ENCODE assay signal across 2 cellular contexts in the genomic region with DNA sequence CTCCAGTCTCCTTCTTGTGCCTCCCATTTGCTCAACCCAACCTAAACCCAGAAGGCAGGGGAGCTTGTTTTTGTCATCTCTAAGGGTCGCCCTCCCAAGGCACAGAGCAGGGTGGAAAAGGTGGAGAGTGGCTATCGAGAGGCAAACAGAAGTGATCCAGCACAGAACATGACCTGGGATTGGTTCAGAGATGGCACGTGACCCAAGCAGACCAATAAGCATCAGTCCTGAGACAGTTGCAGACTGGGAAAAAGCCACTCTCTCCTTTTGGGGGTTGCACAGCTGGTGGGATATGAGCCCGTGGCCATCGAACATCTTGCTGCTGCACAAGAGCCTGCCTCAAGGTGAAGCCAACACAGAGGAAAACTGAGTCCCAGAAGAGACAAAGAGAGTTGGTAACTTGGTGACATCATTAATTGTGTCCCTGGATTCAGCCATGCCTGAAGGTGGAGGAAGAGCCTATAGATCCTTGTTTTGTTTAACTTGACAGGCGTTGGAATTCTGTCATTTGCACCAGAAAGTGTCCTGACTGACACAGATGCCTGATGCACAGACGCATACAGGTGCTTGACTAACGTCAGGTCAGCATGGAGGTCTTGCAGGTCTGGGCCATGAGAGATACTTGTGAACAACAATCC.
A peak's percentile ranks its signal among the peaks of the same experiment; 100 is the strongest.
TF ChIP-seq lines count a peak whose summit lies in the region.

No MANE protein-coding gene starts in this region.

TF ChIP-seq in GM23338, 12 proteins besides CTCF, POLR2A, EP300 and RAD21:
- TF ChIP-seq NANOG (IDR thresholded peaks at IDR 0.05; ENCODE audit: borderline replicate concordance) (no peak), JUNB (IDR thresholded peaks at IDR 0.05; ENCODE audit: unreplicated experiment) (no peak)
- TF ChIP-seq, protein P1, sequence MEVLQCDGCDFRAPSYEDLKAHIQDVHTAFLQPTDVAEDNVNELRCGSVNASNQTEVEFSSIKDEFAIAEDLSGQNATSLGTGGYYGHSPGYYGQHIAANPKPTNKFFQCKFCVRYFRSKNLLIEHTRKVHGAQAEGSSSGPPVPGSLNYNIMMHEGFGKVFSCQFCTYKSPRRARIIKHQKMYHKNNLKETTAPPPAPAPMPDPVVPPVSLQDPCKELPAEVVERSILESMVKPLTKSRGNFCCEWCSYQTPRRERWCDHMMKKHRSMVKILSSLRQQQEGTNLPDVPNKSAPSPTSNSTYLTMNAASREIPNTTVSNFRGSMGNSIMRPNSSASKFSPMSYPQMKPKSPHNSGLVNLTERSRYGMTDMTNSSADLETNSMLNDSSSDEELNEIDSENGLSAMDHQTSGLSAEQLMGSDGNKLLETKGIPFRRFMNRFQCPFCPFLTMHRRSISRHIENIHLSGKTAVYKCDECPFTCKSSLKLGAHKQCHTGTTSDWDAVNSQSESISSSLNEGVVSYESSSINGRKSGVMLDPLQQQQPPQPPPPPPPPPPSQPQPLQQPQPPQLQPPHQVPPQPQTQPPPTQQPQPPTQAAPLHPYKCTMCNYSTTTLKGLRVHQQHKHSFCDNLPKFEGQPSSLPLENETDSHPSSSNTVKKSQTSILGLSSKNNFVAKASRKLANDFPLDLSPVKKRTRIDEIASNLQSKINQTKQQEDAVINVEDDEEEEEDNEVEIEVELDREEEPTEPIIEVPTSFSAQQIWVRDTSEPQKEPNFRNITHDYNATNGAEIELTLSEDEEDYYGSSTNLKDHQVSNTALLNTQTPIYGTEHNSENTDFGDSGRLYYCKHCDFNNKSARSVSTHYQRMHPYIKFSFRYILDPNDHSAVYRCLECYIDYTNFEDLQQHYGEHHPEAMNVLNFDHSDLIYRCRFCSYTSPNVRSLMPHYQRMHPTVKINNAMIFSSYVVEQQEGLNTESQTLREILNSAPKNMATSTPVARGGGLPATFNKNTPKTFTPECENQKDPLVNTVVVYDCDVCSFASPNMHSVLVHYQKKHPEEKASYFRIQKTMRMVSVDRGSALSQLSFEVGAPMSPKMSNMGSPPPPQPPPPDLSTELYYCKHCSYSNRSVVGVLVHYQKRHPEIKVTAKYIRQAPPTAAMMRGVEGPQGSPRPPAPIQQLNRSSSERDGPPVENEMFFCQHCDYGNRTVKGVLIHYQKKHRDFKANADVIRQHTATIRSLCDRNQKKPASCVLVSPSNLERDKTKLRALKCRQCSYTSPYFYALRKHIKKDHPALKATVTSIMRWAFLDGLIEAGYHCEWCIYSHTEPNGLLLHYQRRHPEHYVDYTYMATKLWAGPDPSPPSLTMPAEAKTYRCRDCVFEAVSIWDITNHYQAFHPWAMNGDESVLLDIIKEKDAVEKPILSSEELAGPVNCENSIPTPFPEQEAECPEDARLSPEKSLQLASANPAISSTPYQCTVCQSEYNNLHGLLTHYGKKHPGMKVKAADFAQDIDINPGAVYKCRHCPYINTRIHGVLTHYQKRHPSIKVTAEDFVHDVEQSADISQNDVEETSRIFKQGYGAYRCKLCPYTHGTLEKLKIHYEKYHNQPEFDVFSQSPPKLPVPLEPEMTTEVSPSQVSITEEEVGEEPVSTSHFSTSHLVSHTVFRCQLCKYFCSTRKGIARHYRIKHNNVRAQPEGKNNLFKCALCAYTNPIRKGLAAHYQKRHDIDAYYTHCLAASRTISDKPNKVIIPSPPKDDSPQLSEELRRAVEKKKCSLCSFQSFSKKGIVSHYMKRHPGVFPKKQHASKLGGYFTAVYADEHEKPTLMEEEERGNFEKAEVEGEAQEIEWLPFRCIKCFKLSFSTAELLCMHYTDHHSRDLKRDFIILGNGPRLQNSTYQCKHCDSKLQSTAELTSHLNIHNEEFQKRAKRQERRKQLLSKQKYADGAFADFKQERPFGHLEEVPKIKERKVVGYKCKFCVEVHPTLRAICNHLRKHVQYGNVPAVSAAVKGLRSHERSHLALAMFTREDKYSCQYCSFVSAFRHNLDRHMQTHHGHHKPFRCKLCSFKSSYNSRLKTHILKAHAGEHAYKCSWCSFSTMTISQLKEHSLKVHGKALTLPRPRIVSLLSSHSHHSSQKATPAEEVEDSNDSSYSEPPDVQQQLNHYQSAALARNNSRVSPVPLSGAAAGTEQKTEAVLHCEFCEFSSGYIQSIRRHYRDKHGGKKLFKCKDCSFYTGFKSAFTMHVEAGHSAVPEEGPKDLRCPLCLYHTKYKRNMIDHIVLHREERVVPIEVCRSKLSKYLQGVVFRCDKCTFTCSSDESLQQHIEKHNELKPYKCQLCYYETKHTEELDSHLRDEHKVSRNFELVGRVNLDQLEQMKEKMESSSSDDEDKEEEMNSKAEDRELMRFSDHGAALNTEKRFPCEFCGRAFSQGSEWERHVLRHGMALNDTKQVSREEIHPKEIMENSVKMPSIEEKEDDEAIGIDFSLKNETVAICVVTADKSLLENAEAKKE (CRISPR knock-in tag; IDR thresholded peaks at IDR 0.05), result no peak
- TF ChIP-seq, protein P2, sequence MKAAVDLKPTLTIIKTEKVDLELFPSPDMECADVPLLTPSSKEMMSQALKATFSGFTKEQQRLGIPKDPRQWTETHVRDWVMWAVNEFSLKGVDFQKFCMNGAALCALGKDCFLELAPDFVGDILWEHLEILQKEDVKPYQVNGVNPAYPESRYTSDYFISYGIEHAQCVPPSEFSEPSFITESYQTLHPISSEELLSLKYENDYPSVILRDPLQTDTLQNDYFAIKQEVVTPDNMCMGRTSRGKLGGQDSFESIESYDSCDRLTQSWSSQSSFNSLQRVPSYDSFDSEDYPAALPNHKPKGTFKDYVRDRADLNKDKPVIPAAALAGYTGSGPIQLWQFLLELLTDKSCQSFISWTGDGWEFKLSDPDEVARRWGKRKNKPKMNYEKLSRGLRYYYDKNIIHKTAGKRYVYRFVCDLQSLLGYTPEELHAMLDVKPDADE (IDR thresholded peaks at IDR 0.05), result no peak
TF ChIP-seq in GM23338: peak in this region for 0.

TF ChIP-seq in K562, 482 proteins besides CTCF, POLR2A, EP300 and RAD21:
- TF ChIP-seq NFYB (IDR thresholded peaks at IDR 0.05; ENCODE audit: extremely low read depth, insufficient read length) (peak; percentile 73), GABPB1 (CRISPR knock-in tag; IDR thresholded peaks at IDR 0.05) (no peak), ASH1L (IDR thresholded peaks at IDR 0.05; ENCODE audit: borderline replicate concordance, low read depth, partially characterized antibody) (no peak), RAD51 (IDR thresholded peaks at IDR 0.05; ENCODE audit: borderline replicate concordance, low read depth) (peak; percentile 82; the same call in 1 of the 2 replicates), TOE1 (IDR thresholded peaks at IDR 0.05; ENCODE audit: borderline replicate concordance) (peak; percentile 69; the same call in 1 of the 2 replicates), TOE1 (CRISPR knock-in tag; IDR thresholded peaks at IDR 0.05; ENCODE audit: borderline replicate concordance, low read depth) (no peak), NFRKB (IDR thresholded peaks at IDR 0.05; ENCODE audit: low read depth) (no peak), MCM3 (IDR thresholded peaks at IDR 0.05) (no peak), RNF2 (IDR thresholded peaks at IDR 0.05) (no peak), ZSCAN29 (IDR thresholded peaks at IDR 0.05) (no peak), SRSF7 (optimal IDR thresholded peaks at IDR 0.05; ENCODE audit: low read depth, low read length) (no peak), TRIM28 (IDR thresholded peaks at IDR 0.05) (no peak), ATF7 (IDR thresholded peaks at IDR 0.05) (peak; percentile 20; the same call in 1 of the 2 replicates), CBFA2T2 (conservative IDR thresholded peaks at IDR 0.05) (0 out of 2 replicates have a peak, but pooled peaks have one; percentile 34), BRD4 (IDR thresholded peaks at IDR 0.05) (no peak), KDM1A (IDR thresholded peaks at IDR 0.05) (no peak), ZNF583 (CRISPR knock-in tag; IDR thresholded peaks at IDR 0.05) (no peak)
- TF ChIP-seq, protein P3, sequence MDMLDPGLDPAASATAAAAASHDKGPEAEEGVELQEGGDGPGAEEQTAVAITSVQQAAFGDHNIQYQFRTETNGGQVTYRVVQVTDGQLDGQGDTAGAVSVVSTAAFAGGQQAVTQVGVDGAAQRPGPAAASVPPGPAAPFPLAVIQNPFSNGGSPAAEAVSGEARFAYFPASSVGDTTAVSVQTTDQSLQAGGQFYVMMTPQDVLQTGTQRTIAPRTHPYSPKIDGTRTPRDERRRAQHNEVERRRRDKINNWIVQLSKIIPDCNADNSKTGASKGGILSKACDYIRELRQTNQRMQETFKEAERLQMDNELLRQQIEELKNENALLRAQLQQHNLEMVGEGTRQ (CRISPR knock-in tag; IDR thresholded peaks at IDR 0.05), result peak; percentile 92
- TF ChIP-seq, protein P4, sequence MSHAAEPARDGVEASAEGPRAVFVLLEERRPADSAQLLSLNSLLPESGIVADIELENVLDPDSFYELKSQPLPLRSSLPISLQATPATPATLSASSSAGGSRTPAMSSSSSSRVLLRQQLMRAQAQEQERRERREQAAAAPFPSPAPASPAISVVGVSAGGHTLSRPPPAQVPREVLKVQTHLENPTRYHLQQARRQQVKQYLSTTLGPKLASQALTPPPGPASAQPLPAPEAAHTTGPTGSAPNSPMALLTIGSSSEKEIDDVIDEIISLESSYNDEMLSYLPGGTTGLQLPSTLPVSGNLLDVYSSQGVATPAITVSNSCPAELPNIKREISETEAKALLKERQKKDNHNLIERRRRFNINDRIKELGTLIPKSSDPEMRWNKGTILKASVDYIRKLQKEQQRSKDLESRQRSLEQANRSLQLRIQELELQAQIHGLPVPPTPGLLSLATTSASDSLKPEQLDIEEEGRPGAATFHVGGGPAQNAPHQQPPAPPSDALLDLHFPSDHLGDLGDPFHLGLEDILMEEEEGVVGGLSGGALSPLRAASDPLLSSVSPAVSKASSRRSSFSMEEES (CRISPR knock-in tag; IDR thresholded peaks at IDR 0.05), result peak; percentile 45
- TF ChIP-seq, protein P5, sequence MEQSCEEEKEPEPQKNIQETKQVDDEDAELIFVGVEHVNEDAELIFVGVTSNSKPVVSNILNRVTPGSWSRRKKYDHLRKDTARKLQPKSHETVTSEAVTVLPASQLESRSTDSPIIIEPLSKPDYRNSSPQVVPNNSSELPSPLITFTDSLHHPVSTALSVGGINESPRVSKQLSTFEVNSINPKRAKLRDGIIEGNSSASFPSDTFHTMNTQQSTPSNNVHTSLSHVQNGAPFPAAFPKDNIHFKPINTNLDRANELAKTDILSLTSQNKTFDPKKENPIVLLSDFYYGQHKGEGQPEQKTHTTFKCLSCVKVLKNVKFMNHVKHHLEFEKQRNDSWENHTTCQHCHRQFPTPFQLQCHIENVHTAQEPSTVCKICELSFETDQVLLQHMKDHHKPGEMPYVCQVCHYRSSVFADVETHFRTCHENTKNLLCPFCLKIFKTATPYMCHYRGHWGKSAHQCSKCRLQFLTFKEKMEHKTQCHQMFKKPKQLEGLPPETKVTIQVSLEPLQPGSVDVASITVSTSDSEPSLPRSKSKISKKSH (CRISPR knock-in tag; IDR thresholded peaks at IDR 0.05), result no peak
- TF ChIP-seq, protein P6, sequence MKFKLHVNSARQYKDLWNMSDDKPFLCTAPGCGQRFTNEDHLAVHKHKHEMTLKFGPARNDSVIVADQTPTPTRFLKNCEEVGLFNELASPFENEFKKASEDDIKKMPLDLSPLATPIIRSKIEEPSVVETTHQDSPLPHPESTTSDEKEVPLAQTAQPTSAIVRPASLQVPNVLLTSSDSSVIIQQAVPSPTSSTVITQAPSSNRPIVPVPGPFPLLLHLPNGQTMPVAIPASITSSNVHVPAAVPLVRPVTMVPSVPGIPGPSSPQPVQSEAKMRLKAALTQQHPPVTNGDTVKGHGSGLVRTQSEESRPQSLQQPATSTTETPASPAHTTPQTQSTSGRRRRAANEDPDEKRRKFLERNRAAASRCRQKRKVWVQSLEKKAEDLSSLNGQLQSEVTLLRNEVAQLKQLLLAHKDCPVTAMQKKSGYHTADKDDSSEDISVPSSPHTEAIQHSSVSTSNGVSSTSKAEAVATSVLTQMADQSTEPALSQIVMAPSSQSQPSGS (CRISPR knock-in tag; IDR thresholded peaks at IDR 0.05), result no peak
- TF ChIP-seq, protein P7, sequence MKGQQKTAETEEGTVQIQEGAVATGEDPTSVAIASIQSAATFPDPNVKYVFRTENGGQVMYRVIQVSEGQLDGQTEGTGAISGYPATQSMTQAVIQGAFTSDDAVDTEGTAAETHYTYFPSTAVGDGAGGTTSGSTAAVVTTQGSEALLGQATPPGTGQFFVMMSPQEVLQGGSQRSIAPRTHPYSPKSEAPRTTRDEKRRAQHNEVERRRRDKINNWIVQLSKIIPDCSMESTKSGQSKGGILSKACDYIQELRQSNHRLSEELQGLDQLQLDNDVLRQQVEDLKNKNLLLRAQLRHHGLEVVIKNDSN (CRISPR knock-in tag; IDR thresholded peaks at IDR 0.05), result peak; percentile 93
